In the genomic region with DNA sequence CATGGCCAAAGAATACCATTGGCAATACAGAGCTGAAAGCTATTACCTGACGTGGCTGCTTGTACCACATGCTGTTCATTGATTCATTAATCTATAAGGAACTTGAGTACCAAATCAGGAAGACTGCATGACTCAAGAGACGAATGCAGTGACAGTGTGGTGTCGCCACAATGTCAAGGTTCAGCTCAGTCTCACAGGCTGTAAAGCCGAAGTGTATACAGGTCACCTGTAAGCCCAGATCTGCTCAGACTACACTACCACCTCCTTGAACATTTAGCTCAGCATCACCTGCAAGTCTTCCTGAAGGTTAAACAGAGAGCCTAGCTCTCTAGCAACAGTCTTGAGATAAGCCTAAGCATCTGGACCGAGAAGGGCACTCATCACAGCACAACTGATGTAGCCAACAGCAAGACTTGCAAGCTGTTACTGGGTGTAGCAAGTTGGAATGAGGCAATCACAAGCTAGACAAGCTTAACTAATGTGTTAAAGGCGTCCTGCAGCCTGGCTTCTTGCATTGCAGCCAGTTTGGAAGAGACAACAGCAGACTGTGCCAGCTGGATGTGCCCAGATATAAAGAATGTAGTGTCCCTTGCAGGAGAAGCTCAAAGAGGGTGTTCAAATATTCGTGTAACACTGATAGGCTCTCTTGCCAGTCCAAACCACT, we compare ENCODE assay signal across 22 cellular contexts. TPM values are rescaled to one million over a fixed set of nuclear protein-coding genes. Genes with fewer than 3 reads are reported as not detected.
DNase-seq lines count a peak whose midpoint lies in the region; ATAC-seq and TF ChIP-seq lines count a peak whose summit lies in the region.
"Had no signal": no experiment of that assay in that cellular context is flagged by ENCODE, and none has a peak within 500 bp of the region (broad histone marks: within the 10 kb centered on the region; RNA-seq: fewer than 3 reads in every experiment).

No MANE protein-coding gene starts in this region.

- 55% methylated on average over 6 of the region's 7 CpGs for WGBS in mammary epithelial cell (ENCODE audit: low coverage, missing lambda C conversion rate)

- no peak for TF ChIP-seq EP300 in neural cell (conservative IDR thresholded peaks at IDR 0.05; ENCODE audit: poor library complexity, severe bottlenecking)

- H3K9me3 ChIP-seq in mammary epithelial cell (replicated peaks; ENCODE audit: insufficient read depth, low read length) (no peaks in the 10 kb centered on the region), neural cell (ENCODE audit: low read length) (no peaks in the 10 kb centered on the region)
- H3K9me3 ChIP-seq: ovary had no signal

- H3K4me3 Mint-ChIP-seq in MCF 10A (ENCODE audit: unreplicated experiment): no peak overlapping the region
- H3K4me3 Mint-ChIP-seq: activated naive CD8-positive, alpha-beta T cell treated with anti-CD3 and anti-CD28 coated beads, Interleukin-2, amount 10 ng/mL, durations not matched to agents 7 days and 5 days; activated T-cell treated with anti-CD3 and anti-CD28 coated beads, Interleukin-2, amount 50 U/mL, for 24 hours; CD8-positive, alpha-beta memory T cell; central memory CD8-positive, alpha-beta T cell; endodermal cell; T-helper 2 cell treated with Interferon-gamma antibody and Interleukin-4, amounts not matched to agents 5 μg/mL and 100 μg/mL, for 36 hours had no signal

- H3K27ac ChIP-seq in mammary epithelial cell (ENCODE audit: insufficient read depth, low read depth, low read length): no peak overlapping the region
- peak overlapping the region; percentile 9 for H3K27ac ChIP-seq in neural cell (ENCODE audit: low read length)
- H3K27ac ChIP-seq: HL-60, ovary had no signal

- H3K27ac Mint-ChIP-seq in MCF 10A (ENCODE audit: low read depth, unreplicated experiment): no peak overlapping the region
- H3K27ac Mint-ChIP-seq: activated naive CD8-positive, alpha-beta T cell treated with anti-CD3 and anti-CD28 coated beads, Interleukin-2, amount 10 ng/mL, durations not matched to agents 7 days and 5 days; activated T-cell treated with anti-CD3 and anti-CD28 coated beads, Interleukin-2, amount 50 U/mL, for 24 hours; CD8-positive, alpha-beta memory T cell; endodermal cell; T-helper 2 cell treated with Interferon-gamma antibody and Interleukin-4, amounts not matched to agents 5 μg/mL and 100 μg/mL, for 36 hours had no signal

- H3K4me1 Mint-ChIP-seq in MCF 10A (ENCODE audit: insufficient read depth, unreplicated experiment): peaks cover 7% of the 10 kb centered on the region
- H3K4me1 Mint-ChIP-seq: activated naive CD8-positive, alpha-beta T cell treated with anti-CD3 and anti-CD28 coated beads, Interleukin-2, amount 10 ng/mL, durations not matched to agents 7 days and 5 days; CD8-positive, alpha-beta memory T cell; central memory CD8-positive, alpha-beta T cell; endodermal cell had no signal

- intact Hi-C loops in MCF 10A (cut with micrococcal nuclease) (no loop called here), mammary epithelial cell (cut with micrococcal nuclease) (no loop called here)

- H4K20me1 ChIP-seq in mammary epithelial cell (ENCODE audit: insufficient read depth, low read length): no peaks in the 10 kb centered on the region
- no peaks in the 10 kb centered on the region for H4K20me1 ChIP-seq in neural cell (ENCODE audit: insufficient read depth)

- no peaks in the 10 kb centered on the region for H3K27me3 Mint-ChIP-seq in MCF 10A (ENCODE audit: insufficient read depth, unreplicated experiment)
- H3K27me3 Mint-ChIP-seq: activated naive CD8-positive, alpha-beta T cell treated with anti-CD3 and anti-CD28 coated beads, Interleukin-2, amount 10 ng/mL, durations not matched to agents 7 days and 5 days; central memory CD8-positive, alpha-beta T cell had no signal

- H3K4me1 ChIP-seq in mammary epithelial cell (ENCODE audit: insufficient read depth, low read length): no peaks in the 10 kb centered on the region

- H2AFZ ChIP-seq in mammary epithelial cell (ENCODE audit: low read depth, low read length) (no peak overlapping the region), neural cell (ENCODE audit: low read depth, low read length) (no peak overlapping the region)

- peaks cover 60% of the 10 kb centered on the region for H3K36me3 Mint-ChIP-seq in MCF 10A (ENCODE audit: insufficient read depth, unreplicated experiment)
- H3K36me3 Mint-ChIP-seq: activated naive CD8-positive, alpha-beta T cell treated with anti-CD3 and anti-CD28 coated beads, Interleukin-2, amount 10 ng/mL, durations not matched to agents 7 days and 5 days; CD8-positive, alpha-beta memory T cell had no signal

- TF ChIP-seq CTCF in MCF 10A (IDR thresholded peaks at IDR 0.05; ENCODE audit: unreplicated experiment): no peak
- no peak for TF ChIP-seq CTCF in mammary epithelial cell (conservative IDR thresholded peaks at IDR 0.05 in 1 of 2, IDR thresholded peaks at IDR 0.05 in 1 of 2; ENCODE audit: extremely low read depth in 1 of 2, insufficient read depth in 1 of 2, low read depth in 1 of 2, low read length in 2 of 2)
- TF ChIP-seq CTCF in fibroblast of pulmonary artery (IDR thresholded peaks at IDR 0.05; ENCODE audit: low read length, missing control alignments): no peak
- TF ChIP-seq CTCF in neural cell (IDR thresholded peaks at IDR 0.05; ENCODE audit: poor library complexity, severe bottlenecking): no peak

- CTCF ChIA-PET in MCF 10A (lab: Yijun Ruan, JAX) (interaction anchor here (0.6 to 0.8 kb wide), 3 partner anchors 10 to 21 kb away, joined by 3 read pairs; no protein-coding TSS in a partner anchor), mammary epithelial cell (lab: Charles Lee; ENCODE audit: low non-redundant PET) (no interaction called here)

- dilution Hi-C loops in mammary epithelial cell (cut with HindIII; ENCODE audit: low sequenced_read_pairs): no loop called here

- DNase-seq in MCF 10A (ENCODE audit: unreplicated experiment) (peak; percentile 27), mammary epithelial cell (no peak), fibroblast of pulmonary artery (ENCODE audit: low read depth) (peak; percentile 29), amniotic stem cell (lab: John Stamatoyannopoulos, UW) (no peak)
- no peak for DNase-seq in activated T-cell treated with anti-CD3 and anti-CD28 coated beads, Interleukin-2, amount 50 U/mL, for 1 hour
- no peak for DNase-seq in activated CD4-positive, CD25-positive, alpha-beta regulatory T cell treated with anti-CD3 and anti-CD28 coated beads, Interleukin-2, amount 50 U/mL, for 72 hours
- DNase-seq: ACHN; activated CD4-positive, alpha-beta T cell treated with anti-CD3 and anti-CD28 coated beads for 48 hours; activated naive CD8-positive, alpha-beta T cell treated with anti-CD3 and anti-CD28 coated beads, Interleukin-2, amount 10 ng/mL, durations not matched to agents 7 days and 5 days; activated T-cell treated with anti-CD3 and anti-CD28 coated beads, Interleukin-2, amount 50 U/mL, for 24 hours; CD8-positive, alpha-beta memory T cell; endodermal cell; islet precursor cell; NCI-H1417 treated with DMSO at 0.1 percent for 48 hours; NK-92 treated with Interleukin-12 subunit alpha and Interleukin-12 subunit beta, amount 100 ng/mL, for 24 hours; ovary; stimulated activated CD4-positive, alpha-beta T cell treated with anti-CD3 and anti-CD28 coated beads, Interleukin-12 subunit alpha, Interleukin-12 subunit beta, amount 100 ng/mL, for 4 hours had no signal

- no peaks in the 10 kb centered on the region for H3K9me2 ChIP-seq in neural cell (ENCODE audit: insufficient read depth, low read length)

- POLR2A ChIA-PET in MCF 10A (lab: Yijun Ruan, JAX): interaction anchor here (0.7 to 2.4 kb wide), 9 partner anchors 9 to 1043 kb away, joined by 3 to 21 read pairs (median 6); no protein-coding TSS in a partner anchor

- ATAC-seq in HG02973 (IDR thresholded peaks at IDR 0.05; ENCODE audit: unreplicated experiment): no peak

- no peak overlapping the region for H3K4me3 ChIP-seq in mammary epithelial cell (replicated peaks in 1 of 3; ENCODE audit: insufficient read depth in 1 of 3, low read depth in 2 of 3, low read length in 3 of 3)
- no peak overlapping the region for H3K4me3 ChIP-seq in fibroblast of pulmonary artery (replicated peaks; ENCODE audit: low read depth, low read length)
- no peak overlapping the region for H3K4me3 ChIP-seq in neural cell (ENCODE audit: low read length)
- H3K4me3 ChIP-seq: ovary had no signal

- in situ Hi-C loops in mammary epithelial cell (cut with MboI; ENCODE audit: low sequenced_read_pairs in 2 of 2): no loop called here

- H3K4me2 ChIP-seq in mammary epithelial cell (ENCODE audit: insufficient read depth, low read depth, low read length): no peak overlapping the region
- no peak overlapping the region for H3K4me2 ChIP-seq in neural cell (ENCODE audit: low read length)

- H3F3A ChIP-seq in neural cell (ENCODE audit: insufficient read depth, low read length, poor library complexity, severe bottlenecking): no peaks in the 10 kb centered on the region

- H3K9ac ChIP-seq in mammary epithelial cell (ENCODE audit: insufficient read depth, low read length): no peak overlapping the region
- no peak overlapping the region for H3K9ac ChIP-seq in neural cell (ENCODE audit: low read length)

- H3K79me2 ChIP-seq in mammary epithelial cell (ENCODE audit: insufficient read depth, low read length) (peaks cover 2% of the 10 kb centered on the region), neural cell (replicated peaks; ENCODE audit: insufficient read depth, low read length) (no peaks in the 10 kb centered on the region)

- no peak for TF ChIP-seq RAD21 in neural cell (conservative IDR thresholded peaks at IDR 0.05)

- H3K36me3 ChIP-seq in mammary epithelial cell (ENCODE audit: insufficient read depth, low read length): peaks cover 3% of the 10 kb centered on the region
- no peaks in the 10 kb centered on the region for H3K36me3 ChIP-seq in neural cell (ENCODE audit: insufficient read depth, low read length)
- H3K36me3 ChIP-seq: ovary had no signal

- H3K27me3 ChIP-seq in mammary epithelial cell (ENCODE audit: insufficient read depth, low read length) (no peaks in the 10 kb centered on the region), neural cell (ENCODE audit: insufficient read depth, low read depth, low read length) (no peaks in the 10 kb centered on the region)
- H3K27me3 ChIP-seq: ovary had no signal

- BruUV-seq in MCF 10A (replicated peaks; lab: Mats Ljungman, UMichigan) (no TSS peak), mammary epithelial cell (replicated peaks; lab: Mats Ljungman, UMichigan) (no TSS peak)

- H3K9me3 Mint-ChIP-seq in MCF 10A (ENCODE audit: unreplicated experiment): no peaks in the 10 kb centered on the region
- H3K9me3 Mint-ChIP-seq: activated naive CD8-positive, alpha-beta T cell treated with anti-CD3 and anti-CD28 coated beads, Interleukin-2, amount 10 ng/mL, durations not matched to agents 7 days and 5 days; activated T-cell treated with anti-CD3 and anti-CD28 coated beads, Interleukin-2, amount 50 U/mL, for 24 hours; CD8-positive, alpha-beta memory T cell; central memory CD8-positive, alpha-beta T cell; T-helper 2 cell treated with Interferon-gamma antibody and Interleukin-4, amounts not matched to agents 5 μg/mL and 100 μg/mL, for 36 hours had no signal

RNA-seq across cellular contexts. Expression of a gene that starts 21.0 kb away (rescaled TPM):
- total RNA-seq in MCF 10A (2022) (100 and 109 TPM in 2 replicates), mammary epithelial cell (100 to 1,000 TPM in 1 of 2 donors, 10 to 100 TPM in 1; 46.1 to 106 TPM)
- polyA plus RNA-seq in mammary epithelial cell (29.4 TPM), neural cell (7.4 and 10.0 TPM in 2 replicates)
- polyA minus RNA-seq in mammary epithelial cell (46.9 TPM), neural cell (42.5 and 48.7 TPM in 2 replicates)
- total RNA-seq: activated naive CD8-positive, alpha-beta T cell treated with anti-CD3 and anti-CD28 coated beads, Interleukin-2, amount 10 ng/mL, durations not matched to agents 7 days and 5 days; CD8-positive, alpha-beta memory T cell had no signal
- polyA plus RNA-seq: CD8-positive, alpha-beta memory T cell had no signal

Comparison
In these comparisons a context has a peak if more than half of its experiments do, and no peak if none do; other contexts are left out.
1. DNase-seq: peak in MCF 10A (single experiment) and fibroblast of pulmonary artery (single experiment); none in mammary epithelial cell (single experiment), activated T-cell treated with anti-CD3 and anti-CD28 coated beads, Interleukin-2, amount 50 U/mL, for 1 hour (single experiment), amniotic stem cell (single experiment) and activated CD4-positive, CD25-positive, alpha-beta regulatory T cell treated with anti-CD3 and anti-CD28 coated beads, Interleukin-2, amount 50 U/mL, for 72 hours (single experiment).